8 cellular contexts compared by ENCODE assay signal in genomic region chr1:20216574-20216973, GRCh38. TPM values are rescaled to one million over a fixed set of nuclear protein-coding genes. Genes with fewer than 3 reads are reported as not detected.
DNase-seq lines count a peak whose midpoint lies in the region; ATAC-seq and TF ChIP-seq lines count a peak whose summit lies in the region.

No MANE protein-coding gene starts in this region.

- DNase-seq in AG04450 (ENCODE audit: low read depth, low spot score) (no peak), GM13977 (ENCODE audit: low spot score) (peak; percentile 71), NCI-H2196 treated with DMSO at 0.1 percent for 48 hours (lab: John Stamatoyannopoulos, UW; ENCODE audit: unreplicated experiment) (peak; percentile 11), mammary epithelial cell (peak; percentile 44), posterior cingulate gyrus (no peak), uterus (no peak), HK-2 (ENCODE audit: unreplicated experiment) (no peak)
- DNase-seq in stimulated activated naive B cell treated with anti-CD40 and anti-IgM and Interleukin-4, amounts not matched to agents 10 μg/mL and 1 μg/mL and 100 μg/mL, for 72 hours: no peak

- intact Hi-C loops in mammary epithelial cell (cut with micrococcal nuclease): loop anchor here (1.0 to 5.0 kb wide), 5 partner anchors 146 to 424 kb away; no protein-coding TSS in a partner anchor
- intact Hi-C loops in posterior cingulate gyrus (cut with DNase I): loop anchor here (10.0 kb wide), 1 partner anchor 148 kb away; no protein-coding TSS in a partner anchor
- intact Hi-C loops in uterus (cut with DNase I; ENCODE audit: low total_unique reads): loop anchor here (10.0 kb wide), 1 partner anchor 278 kb away; no protein-coding TSS in a partner anchor

- peaks cover 20% of the 10 kb centered on the region for H3K4me1 ChIP-seq in mammary epithelial cell (ENCODE audit: insufficient read depth, low read length)
- H3K4me1 ChIP-seq in uterus: no peaks in the 10 kb centered on the region

- H3K4me3 ChIP-seq in AG04450 (ENCODE audit: low read depth, low read length) (no peak overlapping the region), mammary epithelial cell (replicated peaks in 1 of 3; ENCODE audit: insufficient read depth in 1 of 3, low read depth in 2 of 3, low read length in 3 of 3) (no peak overlapping the region), uterus (no peak overlapping the region)

- H3K27me3 ChIP-seq in AG04450 (ENCODE audit: control insufficient read depth, insufficient read depth, low read length) (peaks cover 30% of the 10 kb centered on the region), mammary epithelial cell (ENCODE audit: insufficient read depth, low read length) (no peaks in the 10 kb centered on the region), uterus (no peaks in the 10 kb centered on the region)

- H3K9me3 Mint-ChIP-seq in stimulated activated naive B cell treated with anti-CD40 and anti-IgM and Interleukin-4, amounts not matched to agents 10 μg/mL and 1 μg/mL and 100 μg/mL, for 72 hours: no peaks in the 10 kb centered on the region

- no peak overlapping the region for H2AFZ ChIP-seq in mammary epithelial cell (ENCODE audit: low read depth, low read length)

- no peak overlapping the region for H3K4me2 ChIP-seq in mammary epithelial cell (ENCODE audit: insufficient read depth, low read depth, low read length)

- ATAC-seq in stimulated activated naive B cell treated with anti-CD40 and anti-IgM and Interleukin-4, amounts not matched to agents 10 μg/mL and 1 μg/mL and 100 μg/mL, for 72 hours (replicated peaks): peak; percentile 61 to 70

- H3K36me3 ChIP-seq in mammary epithelial cell (ENCODE audit: insufficient read depth, low read length) (no peaks in the 10 kb centered on the region), uterus (no peaks in the 10 kb centered on the region)

- dilution Hi-C loops in mammary epithelial cell (cut with HindIII; ENCODE audit: low sequenced_read_pairs): loop anchor here (5.0 kb wide), 1 partner anchor 271 kb away; the partner anchor contains the start of gene CAMK2N1

- peaks cover 5 to 32% of the 10 kb centered on the region in 2 donors for H3K27me3 Mint-ChIP-seq in stimulated activated naive B cell treated with anti-CD40 and anti-IgM and Interleukin-4, amounts not matched to agents 10 μg/mL and 1 μg/mL and 100 μg/mL, for 72 hours

- peaks cover 5 to 13% of the 10 kb centered on the region in 2 donors for H3K4me1 Mint-ChIP-seq in stimulated activated naive B cell treated with anti-CD40 and anti-IgM and Interleukin-4, amounts not matched to agents 10 μg/mL and 1 μg/mL and 100 μg/mL, for 72 hours

- H3K27ac Mint-ChIP-seq in stimulated activated naive B cell treated with anti-CD40 and anti-IgM and Interleukin-4, amounts not matched to agents 10 μg/mL and 1 μg/mL and 100 μg/mL, for 72 hours: no peak overlapping the region

- no peak overlapping the region for H3K27ac ChIP-seq in AG04450 (ENCODE audit: low read depth, low read length)
- H3K27ac ChIP-seq in mammary epithelial cell (ENCODE audit: insufficient read depth, low read depth, low read length): no peak overlapping the region
- no peak overlapping the region for H3K27ac ChIP-seq in uterus

- H3K4me3 Mint-ChIP-seq in stimulated activated naive B cell treated with anti-CD40 and anti-IgM and Interleukin-4, amounts not matched to agents 10 μg/mL and 1 μg/mL and 100 μg/mL, for 72 hours: no peak overlapping the region

- TF ChIP-seq POLR2A in uterus (IDR thresholded peaks at IDR 0.05): no peak

- H3K9me3 ChIP-seq in AG04450 (ENCODE audit: control insufficient read depth, insufficient read depth, low read length) (no peaks in the 10 kb centered on the region; the same call in 1 of the 2 replicates), mammary epithelial cell (replicated peaks; ENCODE audit: insufficient read depth, low read length) (no peaks in the 10 kb centered on the region), uterus (no peaks in the 10 kb centered on the region)

- no peaks in the 10 kb centered on the region for H4K20me1 ChIP-seq in mammary epithelial cell (ENCODE audit: insufficient read depth, low read length)

- TF ChIP-seq CTCF in AG04450 (IDR thresholded peaks at IDR 0.05; ENCODE audit: low read depth, low read length): peak; percentile 47
- TF ChIP-seq CTCF in GM13977 (IDR thresholded peaks at IDR 0.05; ENCODE audit: extremely low read depth, insufficient read depth, missing control alignments): peak; percentile 63
- peak; percentile 63 to 73 for TF ChIP-seq CTCF in mammary epithelial cell (conservative IDR thresholded peaks at IDR 0.05 in 1 of 2, IDR thresholded peaks at IDR 0.05 in 1 of 2; ENCODE audit: extremely low read depth in 1 of 2, insufficient read depth in 1 of 2, low read depth in 1 of 2, low read length in 2 of 2)
- no peak for TF ChIP-seq CTCF in uterus (IDR thresholded peaks at IDR 0.05)

- POLR2A ChIA-PET in AG04450 (lab: Yijun Ruan, JAX): no interaction called here

- WGBS in mammary epithelial cell (ENCODE audit: low coverage, missing lambda C conversion rate): 100% methylated on average over 1 of the region's 1 CpG

- BruUV-seq in mammary epithelial cell (replicated peaks; lab: Mats Ljungman, UMichigan): no TSS peak

- CTCF ChIA-PET in AG04450 (lab: Charles Lee): interaction anchor here (0.5 to 5.0 kb wide), 11 partner anchors 12 to 431 kb away, joined by 3 to 35 read pairs (median 3); no protein-coding TSS in a partner anchor
- CTCF ChIA-PET in mammary epithelial cell (lab: Charles Lee; ENCODE audit: low non-redundant PET): interaction anchor here (0.6 to 1.8 kb wide), 2 partner anchors 139 to 278 kb away, joined by 5 to 6 read pairs; no protein-coding TSS in a partner anchor

- in situ Hi-C loops in GM13977 (cut with MboI; ENCODE audit: low pct_unique_long_range_greater_than_20kb, low sequenced_read_pairs, unreplicated experiment): loop anchor here (10.0 kb wide), 1 partner anchor 278 kb away; no protein-coding TSS in a partner anchor
- in situ Hi-C loops in mammary epithelial cell (cut with MboI; ENCODE audit: low sequenced_read_pairs in 2 of 2): loop anchor here in 1 of 2 donors (5.0 kb wide), 1 partner anchor 276 kb away; no protein-coding TSS in a partner anchor

- H3K36me3 Mint-ChIP-seq in stimulated activated naive B cell treated with anti-CD40 and anti-IgM and Interleukin-4, amounts not matched to agents 10 μg/mL and 1 μg/mL and 100 μg/mL, for 72 hours: no peaks in the 10 kb centered on the region

- H3K79me2 ChIP-seq in mammary epithelial cell (ENCODE audit: insufficient read depth, low read length): no peaks in the 10 kb centered on the region

- no peak overlapping the region for H3K9ac ChIP-seq in mammary epithelial cell (ENCODE audit: insufficient read depth, low read length)

RNA-seq across cellular contexts. Expression of gene PLA2G2C, which starts 30.3 kb away (rescaled TPM):
- not detected in 2 replicates for polyA plus RNA-seq in AG04450 (2011; rRNA removed)
- polyA minus RNA-seq in AG04450 (2011; rRNA and poly(A)+ RNA removed): not detected in 2 replicates
- not detected for total RNA-seq in mammary epithelial cell
- not detected for polyA plus RNA-seq in mammary epithelial cell
- polyA minus RNA-seq in mammary epithelial cell: not detected
- total RNA-seq in uterus: not detected

RNA-seq across cellular contexts. Expression of gene UBXN10, which starts 30.7 kb away (rescaled TPM):
- not detected in 2 replicates for polyA plus RNA-seq in AG04450 (2011; rRNA removed)
- polyA minus RNA-seq in AG04450 (2011; rRNA and poly(A)+ RNA removed): not detected in 2 replicates
- total RNA-seq in mammary epithelial cell: 1 to 10 TPM in 1 of 2 donors, under 1 TPM in 1; 0.14 to 3.0 TPM
- not detected for polyA plus RNA-seq in mammary epithelial cell
- not detected for polyA minus RNA-seq in mammary epithelial cell
- 10 to 100 TPM in 1 of 4 donors, 1 to 10 TPM in 3; 1.2 to 11.3 (median 3.3) TPM for total RNA-seq in uterus

Comparison
In these comparisons a context has a peak if more than half of its experiments do, and no peak if none do; other contexts are left out.
1. DNase-seq: peak in GM13977 (single experiment), NCI-H2196 treated with DMSO at 0.1 percent for 48 hours (single experiment) and mammary epithelial cell (single experiment); none in AG04450 (single experiment), stimulated activated naive B cell treated with anti-CD40 and anti-IgM and Interleukin-4, amounts not matched to agents 10 μg/mL and 1 μg/mL and 100 μg/mL, for 72 hours (single experiment), posterior cingulate gyrus (0 of 10), uterus (0 of 2) and HK-2 (single experiment).
2. CTCF ChIP-seq: peak in AG04450 (single experiment), GM13977 (single experiment) and mammary epithelial cell (2 of 2); none in uterus (0 of 4).